In the genomic region with DNA sequence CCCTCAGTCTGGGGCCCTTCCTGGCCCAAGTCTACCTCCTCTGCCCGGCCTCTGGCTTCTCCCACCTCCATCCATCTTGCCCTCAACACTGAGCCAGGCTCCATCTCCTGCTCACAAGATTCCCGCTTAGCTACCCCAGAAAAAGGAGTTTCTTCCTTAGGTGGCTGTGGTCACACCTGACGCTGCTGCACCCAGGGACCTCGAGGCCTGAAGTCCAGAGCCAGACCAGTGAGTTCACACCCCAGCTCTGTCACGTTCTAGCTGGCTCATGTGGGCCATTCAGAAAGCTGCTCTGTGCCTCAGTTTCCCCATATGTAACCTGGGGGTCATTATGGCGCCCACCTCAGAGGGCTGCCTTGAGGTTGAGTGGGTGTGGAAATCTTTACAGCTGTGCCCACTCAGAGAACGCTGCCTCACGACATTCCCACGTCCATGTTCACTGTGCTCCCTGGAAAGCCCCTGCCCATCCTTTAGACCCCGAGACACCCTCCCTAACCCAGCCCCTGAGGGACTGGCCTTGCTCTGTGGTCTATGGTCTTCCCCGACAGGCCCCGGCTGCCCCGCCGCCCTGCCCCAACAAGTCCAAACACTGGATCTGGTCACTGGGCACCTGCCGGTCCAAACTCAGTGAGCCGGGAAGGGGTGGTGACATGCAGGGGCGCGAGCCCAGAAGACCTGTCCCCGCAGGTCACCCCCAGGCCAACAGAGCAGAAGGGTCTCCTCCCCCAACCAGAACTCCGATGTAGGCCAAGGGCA, we compare ENCODE assay signal across 1 cellular context.
TF ChIP-seq lines count a peak whose summit lies in the region.

No MANE protein-coding gene starts in this region.

TF ChIP-seq in GM23338, 12 proteins besides CTCF, POLR2A, EP300 and RAD21:
- no peak for TF ChIP-seq STAT1 (IDR thresholded peaks at IDR 0.05; ENCODE audit: unreplicated experiment)
- TF ChIP-seq NANOG (IDR thresholded peaks at IDR 0.05; ENCODE audit: borderline replicate concordance), result no peak
- TF ChIP-seq, protein P1, sequence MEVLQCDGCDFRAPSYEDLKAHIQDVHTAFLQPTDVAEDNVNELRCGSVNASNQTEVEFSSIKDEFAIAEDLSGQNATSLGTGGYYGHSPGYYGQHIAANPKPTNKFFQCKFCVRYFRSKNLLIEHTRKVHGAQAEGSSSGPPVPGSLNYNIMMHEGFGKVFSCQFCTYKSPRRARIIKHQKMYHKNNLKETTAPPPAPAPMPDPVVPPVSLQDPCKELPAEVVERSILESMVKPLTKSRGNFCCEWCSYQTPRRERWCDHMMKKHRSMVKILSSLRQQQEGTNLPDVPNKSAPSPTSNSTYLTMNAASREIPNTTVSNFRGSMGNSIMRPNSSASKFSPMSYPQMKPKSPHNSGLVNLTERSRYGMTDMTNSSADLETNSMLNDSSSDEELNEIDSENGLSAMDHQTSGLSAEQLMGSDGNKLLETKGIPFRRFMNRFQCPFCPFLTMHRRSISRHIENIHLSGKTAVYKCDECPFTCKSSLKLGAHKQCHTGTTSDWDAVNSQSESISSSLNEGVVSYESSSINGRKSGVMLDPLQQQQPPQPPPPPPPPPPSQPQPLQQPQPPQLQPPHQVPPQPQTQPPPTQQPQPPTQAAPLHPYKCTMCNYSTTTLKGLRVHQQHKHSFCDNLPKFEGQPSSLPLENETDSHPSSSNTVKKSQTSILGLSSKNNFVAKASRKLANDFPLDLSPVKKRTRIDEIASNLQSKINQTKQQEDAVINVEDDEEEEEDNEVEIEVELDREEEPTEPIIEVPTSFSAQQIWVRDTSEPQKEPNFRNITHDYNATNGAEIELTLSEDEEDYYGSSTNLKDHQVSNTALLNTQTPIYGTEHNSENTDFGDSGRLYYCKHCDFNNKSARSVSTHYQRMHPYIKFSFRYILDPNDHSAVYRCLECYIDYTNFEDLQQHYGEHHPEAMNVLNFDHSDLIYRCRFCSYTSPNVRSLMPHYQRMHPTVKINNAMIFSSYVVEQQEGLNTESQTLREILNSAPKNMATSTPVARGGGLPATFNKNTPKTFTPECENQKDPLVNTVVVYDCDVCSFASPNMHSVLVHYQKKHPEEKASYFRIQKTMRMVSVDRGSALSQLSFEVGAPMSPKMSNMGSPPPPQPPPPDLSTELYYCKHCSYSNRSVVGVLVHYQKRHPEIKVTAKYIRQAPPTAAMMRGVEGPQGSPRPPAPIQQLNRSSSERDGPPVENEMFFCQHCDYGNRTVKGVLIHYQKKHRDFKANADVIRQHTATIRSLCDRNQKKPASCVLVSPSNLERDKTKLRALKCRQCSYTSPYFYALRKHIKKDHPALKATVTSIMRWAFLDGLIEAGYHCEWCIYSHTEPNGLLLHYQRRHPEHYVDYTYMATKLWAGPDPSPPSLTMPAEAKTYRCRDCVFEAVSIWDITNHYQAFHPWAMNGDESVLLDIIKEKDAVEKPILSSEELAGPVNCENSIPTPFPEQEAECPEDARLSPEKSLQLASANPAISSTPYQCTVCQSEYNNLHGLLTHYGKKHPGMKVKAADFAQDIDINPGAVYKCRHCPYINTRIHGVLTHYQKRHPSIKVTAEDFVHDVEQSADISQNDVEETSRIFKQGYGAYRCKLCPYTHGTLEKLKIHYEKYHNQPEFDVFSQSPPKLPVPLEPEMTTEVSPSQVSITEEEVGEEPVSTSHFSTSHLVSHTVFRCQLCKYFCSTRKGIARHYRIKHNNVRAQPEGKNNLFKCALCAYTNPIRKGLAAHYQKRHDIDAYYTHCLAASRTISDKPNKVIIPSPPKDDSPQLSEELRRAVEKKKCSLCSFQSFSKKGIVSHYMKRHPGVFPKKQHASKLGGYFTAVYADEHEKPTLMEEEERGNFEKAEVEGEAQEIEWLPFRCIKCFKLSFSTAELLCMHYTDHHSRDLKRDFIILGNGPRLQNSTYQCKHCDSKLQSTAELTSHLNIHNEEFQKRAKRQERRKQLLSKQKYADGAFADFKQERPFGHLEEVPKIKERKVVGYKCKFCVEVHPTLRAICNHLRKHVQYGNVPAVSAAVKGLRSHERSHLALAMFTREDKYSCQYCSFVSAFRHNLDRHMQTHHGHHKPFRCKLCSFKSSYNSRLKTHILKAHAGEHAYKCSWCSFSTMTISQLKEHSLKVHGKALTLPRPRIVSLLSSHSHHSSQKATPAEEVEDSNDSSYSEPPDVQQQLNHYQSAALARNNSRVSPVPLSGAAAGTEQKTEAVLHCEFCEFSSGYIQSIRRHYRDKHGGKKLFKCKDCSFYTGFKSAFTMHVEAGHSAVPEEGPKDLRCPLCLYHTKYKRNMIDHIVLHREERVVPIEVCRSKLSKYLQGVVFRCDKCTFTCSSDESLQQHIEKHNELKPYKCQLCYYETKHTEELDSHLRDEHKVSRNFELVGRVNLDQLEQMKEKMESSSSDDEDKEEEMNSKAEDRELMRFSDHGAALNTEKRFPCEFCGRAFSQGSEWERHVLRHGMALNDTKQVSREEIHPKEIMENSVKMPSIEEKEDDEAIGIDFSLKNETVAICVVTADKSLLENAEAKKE (CRISPR knock-in tag; IDR thresholded peaks at IDR 0.05), result no peak
